10 cellular contexts compared by ENCODE assay signal in genomic region chr3:167814441-167814951, GRCh38.
A peak's percentile ranks its signal among the peaks of the same experiment; 100 is the strongest.
DNase-seq lines count a peak whose midpoint lies in the region; ATAC-seq, FAIRE-seq and TF ChIP-seq lines count a peak whose summit lies in the region.
"Had no signal": no experiment of that assay in that cellular context is flagged by ENCODE, and none has a peak within 500 bp of the region (broad histone marks: within the 10 kb centered on the region; RNA-seq: fewer than 3 reads in every experiment).

No MANE protein-coding gene starts in this region.

- no peaks in the 10 kb centered on the region for H3K79me2 ChIP-seq in ACC112 (ENCODE audit: control insufficient read depth, insufficient read depth, low read length, unreplicated experiment)

- H3K4me3 ChIP-seq in ACC112 (ENCODE audit: low read depth, low read length), result no peak overlapping the region
- H3K4me3 ChIP-seq in choroid plexus epithelial cell (ENCODE audit: low read depth, low read length), result no peak overlapping the region
- no peak overlapping the region for H3K4me3 ChIP-seq in effector memory CD4-positive, alpha-beta T cell (ENCODE audit: insufficient read depth, low read depth, low read length, poor library complexity, severe bottlenecking)

- DNase-seq in NCI-H2029 treated with DMSO at 0.1 percent for 48 hours (lab: John Stamatoyannopoulos, UW) (peak; percentile 54), choroid plexus epithelial cell (ENCODE audit: low read depth) (peak; percentile 17), midbrain (lab: John Stamatoyannopoulos, UW) (peak; percentile 93), D721Med (ENCODE audit: insufficient read length, low spot score) (no peak)
- no peak for DNase-seq in effector memory CD4-positive, alpha-beta T cell
- no peak for DNase-seq in stimulated activated CD4-positive, alpha-beta T cell treated with anti-CD3 and anti-CD28 coated beads, Interleukin-12 subunit alpha, Interleukin-12 subunit beta, amount 100 ng/mL, for 4 hours
- DNase-seq: stimulated activated naive B cell treated with anti-CD40 and anti-IgM and Interleukin-4, amounts not matched to agents 10 μg/mL and 1 μg/mL and 100 μg/mL, for 72 hours had no signal

- no peaks in the 10 kb centered on the region for H3K36me3 ChIP-seq in ACC112 (ENCODE audit: insufficient read depth, low read length)
- no peaks in the 10 kb centered on the region for H3K36me3 ChIP-seq in effector memory CD4-positive, alpha-beta T cell (ENCODE audit: control insufficient read depth, insufficient read depth, low read length)

- peak overlapping the region; percentile 14 for H2AFZ ChIP-seq in ACC112 (ENCODE audit: low read length, unreplicated experiment)

- H3K9me3 ChIP-seq in effector memory CD4-positive, alpha-beta T cell (ENCODE audit: control insufficient read depth, low read length), result no peaks in the 10 kb centered on the region

- no peak for ATAC-seq in HG02678 (IDR thresholded peaks at IDR 0.05; ENCODE audit: unreplicated experiment)
- ATAC-seq: stimulated activated naive B cell treated with anti-CD40 and anti-IgM and Interleukin-4, amounts not matched to agents 10 μg/mL and 1 μg/mL and 100 μg/mL, for 72 hours had no signal

- TF ChIP-seq CTCF in choroid plexus epithelial cell (conservative IDR thresholded peaks at IDR 0.05; ENCODE audit: low read depth, low read length), result no peak
- no peak for TF ChIP-seq CTCF in D721Med (IDR thresholded peaks at IDR 0.05; ENCODE audit: insufficient read depth, missing control alignments)

- no peak for FAIRE-seq in D721Med (lab: Jason Lieb, UNC)

- H3K27me3 ChIP-seq in ACC112 (ENCODE audit: insufficient read depth, low read length), result no peaks in the 10 kb centered on the region
- H3K27me3 ChIP-seq in effector memory CD4-positive, alpha-beta T cell (replicated peaks; ENCODE audit: control insufficient read depth, insufficient read depth, low read length, poor library complexity, severe bottlenecking), result no peaks in the 10 kb centered on the region

- peaks cover 29% of the 10 kb centered on the region for H3K4me1 ChIP-seq in ACC112 (ENCODE audit: control insufficient read depth, insufficient read depth, low read length, unreplicated experiment)
- no peaks in the 10 kb centered on the region for H3K4me1 ChIP-seq in effector memory CD4-positive, alpha-beta T cell (ENCODE audit: control insufficient read depth, insufficient read depth, low read length, poor library complexity, severe bottlenecking)

- H3K27ac ChIP-seq in ACC112 (ENCODE audit: low read depth, low read length), result peak overlapping the region; percentile 52
- H3K27ac ChIP-seq in effector memory CD4-positive, alpha-beta T cell (ENCODE audit: insufficient read depth, low read length, poor library complexity, severe bottlenecking), result no peak overlapping the region
- H3K27ac ChIP-seq: C4-2B had no signal

Comparison
In these comparisons a context has a peak if more than half of its experiments do, and no peak if none do; other contexts are left out.
1. DNase-seq: peak in NCI-H2029 treated with DMSO at 0.1 percent for 48 hours (single experiment), choroid plexus epithelial cell (single experiment) and midbrain (single experiment); none in effector memory CD4-positive, alpha-beta T cell (0 of 3), D721Med (single experiment) and stimulated activated CD4-positive, alpha-beta T cell treated with anti-CD3 and anti-CD28 coated beads, Interleukin-12 subunit alpha, Interleukin-12 subunit beta, amount 100 ng/mL, for 4 hours (single experiment).